Comparison of ENCODE assay signal across 15 cellular contexts in genomic region chr5:27571681-27572080, GRCh38.
DNase-seq lines count a peak whose midpoint lies in the region; ATAC-seq and TF ChIP-seq lines count a peak whose summit lies in the region.
"Had no signal": no experiment of that assay in that cellular context is flagged by ENCODE, and none has a peak within 500 bp of the region (broad histone marks: within the 10 kb centered on the region; RNA-seq: fewer than 3 reads in every experiment).

No MANE protein-coding gene starts in this region.

- H3K4me2 ChIP-seq in GM23338 = no peak overlapping the region

- in situ Hi-C loops in astrocyte of the spinal cord (cut with HindIII; ENCODE audit: low sequenced_read_pairs) = no loop called here

- DNase-seq in GM23338 (ENCODE audit: low spot score) = no peak
- peak; percentile 15 for DNase-seq in astrocyte of the spinal cord (ENCODE audit: low read depth, low spot score)
- peak; percentile 8 for DNase-seq in fibroblast of the aortic adventitia (ENCODE audit: low read depth)
- no peak for DNase-seq in WERI-Rb-1
- DNase-seq in CD8-positive, alpha-beta memory T cell = no peak
- DNase-seq in iPS-NIHi7 (ENCODE audit: extremely low spot score) = no peak
- DNase-seq: BE2C; CD4-positive, alpha-beta memory T cell; COR-L47; DND-41; GF-D8 had no signal

- POLR2A ChIA-PET in CD8-positive, alpha-beta memory T cell (lab: Charles Lee) = no interaction called here

- H3F3A ChIP-seq in GM23338 (replicated peaks; ENCODE audit: low read depth) = no peaks in the 10 kb centered on the region

- no peaks in the 10 kb centered on the region for H3K36me3 Mint-ChIP-seq in GM23338 (ENCODE audit: low read depth)
- no peaks in the 10 kb centered on the region for H3K36me3 Mint-ChIP-seq in CD8-positive, alpha-beta memory T cell
- H3K36me3 Mint-ChIP-seq: CD4-positive, alpha-beta memory T cell had no signal

- no peaks in the 10 kb centered on the region for H3K9me2 ChIP-seq in GM23338 (ENCODE audit: insufficient read depth)

- H3K27me3 Mint-ChIP-seq in GM23338 (ENCODE audit: insufficient read depth, low read depth, poor library complexity) = no peaks in the 10 kb centered on the region
- no peaks in the 10 kb centered on the region for H3K27me3 Mint-ChIP-seq in CD8-positive, alpha-beta memory T cell
- H3K27me3 Mint-ChIP-seq: CD4-positive, alpha-beta memory T cell had no signal

- no peaks in the 10 kb centered on the region for H3K27me3 ChIP-seq in GM23338 (ENCODE audit: insufficient read depth)
- no peaks in the 10 kb centered on the region for H3K27me3 ChIP-seq in WERI-Rb-1 (ENCODE audit: insufficient read depth, low read depth, severe bottlenecking)
- H3K27me3 ChIP-seq in CD8-positive, alpha-beta memory T cell (ENCODE audit: insufficient read depth, low read length, poor library complexity, severe bottlenecking) = no peaks in the 10 kb centered on the region
- H3K27me3 ChIP-seq: BE2C had no signal

- no peak overlapping the region for H3K4me3 ChIP-seq in GM23338
- no peak overlapping the region for H3K4me3 ChIP-seq in astrocyte of the spinal cord (ENCODE audit: low read depth, low read length)
- H3K4me3 ChIP-seq in fibroblast of the aortic adventitia (ENCODE audit: low read depth, low read length) = no peak overlapping the region
- no peak overlapping the region for H3K4me3 ChIP-seq in WERI-Rb-1 (ENCODE audit: low read depth, low read length)
- no peak overlapping the region for H3K4me3 ChIP-seq in CD8-positive, alpha-beta memory T cell (ENCODE audit: low read length)
- H3K4me3 ChIP-seq: HAP-1, K562 had no signal

- H3K36me3 ChIP-seq in GM23338 (ENCODE audit: insufficient read depth) = no peaks in the 10 kb centered on the region
- H3K36me3 ChIP-seq in WERI-Rb-1 = no peaks in the 10 kb centered on the region
- no peaks in the 10 kb centered on the region for H3K36me3 ChIP-seq in CD8-positive, alpha-beta memory T cell (ENCODE audit: insufficient read depth, low read length)
- H3K36me3 ChIP-seq: BE2C, HAP-1 had no signal

- no peaks in the 10 kb centered on the region for H3K79me2 ChIP-seq in GM23338 (replicated peaks; ENCODE audit: insufficient read depth)

- H3K27ac ChIP-seq in GM23338 (ENCODE audit: low read depth) (no peak overlapping the region), WERI-Rb-1 (no peak overlapping the region)
- H3K27ac ChIP-seq in CD8-positive, alpha-beta memory T cell (ENCODE audit: low read depth, low read length) = no peak overlapping the region
- H3K27ac ChIP-seq: C4-2B had no signal

- H3K4me3 Mint-ChIP-seq in GM23338 = no peak overlapping the region
- no peak overlapping the region for H3K4me3 Mint-ChIP-seq in CD8-positive, alpha-beta memory T cell
- H3K4me3 Mint-ChIP-seq: CD4-positive, alpha-beta memory T cell had no signal

- no peaks in the 10 kb centered on the region for H3K9me3 ChIP-seq in WERI-Rb-1 (ENCODE audit: severe bottlenecking)
- H3K9me3 ChIP-seq in CD8-positive, alpha-beta memory T cell (ENCODE audit: low read length) = no peaks in the 10 kb centered on the region
- H3K9me3 ChIP-seq: BE2C, HAP-1 had no signal

- H3K4me1 Mint-ChIP-seq in GM23338 = no peaks in the 10 kb centered on the region
- H3K4me1 Mint-ChIP-seq in CD8-positive, alpha-beta memory T cell = no peaks in the 10 kb centered on the region

- CTCF ChIA-PET in CD8-positive, alpha-beta memory T cell (lab: Charles Lee) = no interaction called here

- no peaks in the 10 kb centered on the region for H3K4me1 ChIP-seq in GM23338 (ENCODE audit: insufficient read depth)
- H3K4me1 ChIP-seq in CD8-positive, alpha-beta memory T cell (ENCODE audit: insufficient read depth, low read length) = no peaks in the 10 kb centered on the region
- H3K4me1 ChIP-seq: BE2C, HAP-1 had no signal

- H2AFZ ChIP-seq in GM23338 = 0 out of 2 replicates have a peak overlapping the region, but pooled peaks have one; percentile 53

- H4K20me1 ChIP-seq in GM23338 (replicated peaks; ENCODE audit: insufficient read depth) = no peaks in the 10 kb centered on the region

- H3K27ac Mint-ChIP-seq in GM23338 = no peak overlapping the region
- no peak overlapping the region for H3K27ac Mint-ChIP-seq in CD8-positive, alpha-beta memory T cell
- H3K27ac Mint-ChIP-seq: CD4-positive, alpha-beta memory T cell had no signal

- TF ChIP-seq CTCF in GM23338 (conservative IDR thresholded peaks at IDR 0.05; ENCODE audit: low read depth in 2 of 2) (no peak), astrocyte of the spinal cord (IDR thresholded peaks at IDR 0.05; ENCODE audit: low read depth, low read length) (no peak), fibroblast of the aortic adventitia (IDR thresholded peaks at IDR 0.05; ENCODE audit: insufficient read depth, low read length) (no peak), WERI-Rb-1 (IDR thresholded peaks at IDR 0.05; ENCODE audit: low read depth, low read length) (no peak)

- ATAC-seq in GM23338 = no peak
- ATAC-seq in GM19035 (IDR thresholded peaks at IDR 0.05; ENCODE audit: unreplicated experiment) = no peak
- ATAC-seq: K562 had no signal

- no peaks in the 10 kb centered on the region for H3K9me3 Mint-ChIP-seq in GM23338
- H3K9me3 Mint-ChIP-seq in CD8-positive, alpha-beta memory T cell = peaks cover 0 to 14% (median 2%) of the 10 kb centered on the region in 5 donors

TF ChIP-seq in GM23338, 12 proteins besides CTCF, POLR2A, EP300 and RAD21:
- TF ChIP-seq STAT1 (IDR thresholded peaks at IDR 0.05; ENCODE audit: unreplicated experiment) = no peak
- no peak for TF ChIP-seq JUNB (IDR thresholded peaks at IDR 0.05; ENCODE audit: unreplicated experiment)
- TF ChIP-seq CREB1 (CRISPR knock-in tag; IDR thresholded peaks at IDR 0.05; ENCODE audit: low read depth) = no peak
- no peak for TF ChIP-seq POLR2AphosphoS5 (IDR thresholded peaks at IDR 0.05; ENCODE audit: low read depth)
- no peak for TF ChIP-seq ZNF462 (CRISPR knock-in tag; IDR thresholded peaks at IDR 0.05)
- no peak for TF ChIP-seq ETS1 (IDR thresholded peaks at IDR 0.05)

Comparison
In these comparisons a context has a peak if more than half of its experiments do, and no peak if none do; other contexts are left out.
1. DNase-seq: peak in astrocyte of the spinal cord (single experiment) and fibroblast of the aortic adventitia (single experiment); none in GM23338 (single experiment), WERI-Rb-1 (single experiment), CD8-positive, alpha-beta memory T cell (0 of 5) and iPS-NIHi7 (single experiment).